In the genomic region with DNA sequence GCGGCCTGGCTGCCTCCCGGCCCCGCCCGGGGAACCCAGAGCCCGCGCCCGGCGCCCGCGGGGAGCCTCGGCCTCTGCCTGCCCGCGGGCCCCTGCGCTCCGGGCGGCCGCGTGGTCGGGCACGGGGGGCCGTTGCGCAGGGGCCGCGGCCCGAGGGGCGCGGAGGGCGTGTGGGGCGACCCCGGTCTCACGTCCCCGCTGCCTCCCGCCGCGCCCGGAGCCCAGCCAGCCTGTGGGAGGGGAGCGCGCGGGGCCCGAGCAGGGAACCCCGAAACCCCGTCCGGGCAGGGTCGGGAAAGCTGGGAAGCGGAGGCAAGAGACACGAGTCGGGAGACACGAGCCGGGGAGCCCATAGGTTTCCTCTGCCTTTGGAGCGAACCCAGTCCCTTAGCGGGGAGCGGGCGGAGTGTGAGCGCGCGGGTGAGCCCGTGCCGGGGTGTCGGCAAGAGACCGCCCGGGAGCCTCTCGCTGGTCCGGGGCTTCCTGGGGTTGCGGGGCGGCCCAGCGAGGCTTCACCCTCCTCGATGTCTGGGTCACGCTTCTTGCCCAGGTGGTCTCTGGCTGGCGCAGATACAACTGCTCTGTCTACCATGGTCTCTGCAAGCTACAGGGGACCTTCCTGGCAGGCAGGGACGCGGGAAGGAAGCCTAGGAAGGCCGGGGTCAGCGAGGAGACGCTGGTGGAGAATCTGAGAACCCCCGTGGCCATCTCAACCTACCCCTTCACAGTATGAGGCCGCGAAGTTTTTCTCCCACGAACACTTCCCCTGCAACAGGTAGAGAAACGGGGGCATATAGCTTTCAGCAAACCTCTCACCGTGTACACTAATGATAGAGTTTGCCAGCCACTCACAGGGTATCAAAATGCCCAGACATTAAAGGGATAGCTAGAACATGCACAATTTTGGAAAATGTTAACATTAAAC, we compare ENCODE assay signal across 7 cellular contexts. TPM values are rescaled to one million over a fixed set of nuclear protein-coding genes. Genes with fewer than 3 reads are reported as not detected.
DNase-seq lines count a peak whose midpoint lies in the region; ATAC-seq lines count a peak whose summit lies in the region.

No MANE protein-coding gene starts in this region.

- H3K4me3 ChIP-seq in right cardiac atrium (ENCODE audit: low read length), result peak overlapping the region; percentile 93
- peak overlapping the region; percentile 59 to 67 (median 60) for H3K4me3 ChIP-seq in skeletal muscle tissue (ENCODE audit: low read length in 3 of 3)

- H3K4me3 Mint-ChIP-seq in activated T-helper 2 cell treated with anti-CD3 and anti-CD28 coated beads, Interferon-gamma antibody, Interleukin-2, Interleukin-4, amounts not matched to agents 10 μg/mL and 5 μg/mL and 100 μg/mL, durations not matched to agents 14 hours and 24 hours and 36 hours (ENCODE audit: low read depth), result peak overlapping the region; percentile 50

- H3K36me3 Mint-ChIP-seq in activated T-helper 2 cell treated with anti-CD3 and anti-CD28 coated beads, Interferon-gamma antibody, Interleukin-2, Interleukin-4, amounts not matched to agents 10 μg/mL and 5 μg/mL and 100 μg/mL, durations not matched to agents 14 hours and 24 hours and 36 hours (ENCODE audit: low read depth), result no peaks in the 10 kb centered on the region

- peak overlapping the region; percentile 39 to 72 (median 64) for H3K9ac ChIP-seq in skeletal muscle tissue (ENCODE audit: low read depth in 1 of 3, low read length in 3 of 3)

- H3K27me3 ChIP-seq in right cardiac atrium (ENCODE audit: control insufficient read depth, insufficient read depth) (no peaks in the 10 kb centered on the region), skeletal muscle tissue (ENCODE audit: control insufficient read depth in 3 of 3, insufficient read depth in 3 of 3, low read length in 3 of 3) (peaks cover 2 to 29% (median 24%) of the 10 kb centered on the region in 3 donors)

- H3K4me1 ChIP-seq in right cardiac atrium (ENCODE audit: control insufficient read depth, insufficient read depth, low read length), result no peaks in the 10 kb centered on the region
- peaks cover 14 to 27% (median 23%) of the 10 kb centered on the region in 3 donors for H3K4me1 ChIP-seq in skeletal muscle tissue (ENCODE audit: control insufficient read depth in 3 of 3, insufficient read depth in 3 of 3, low read length in 3 of 3)

- intact Hi-C loops in activated T-helper 2 cell treated with anti-CD3 and anti-CD28 coated beads, Interferon-gamma antibody, Interleukin-2, Interleukin-4, amounts not matched to agents 10 μg/mL and 5 μg/mL and 100 μg/mL, durations not matched to agents 14 hours and 24 hours and 36 hours (cut with micrococcal nuclease), result loop anchor here (10.0 kb wide), 1 partner anchor 335 kb away; a partner anchor contains a TSS
- intact Hi-C loops in right cardiac atrium (cut with DNase I), result loop anchor here in 3 of 4 donors (2.0 to 5.0 kb wide), 2 partner anchors 87 to 88 kb away; no protein-coding TSS in a partner anchor

- no peaks in the 10 kb centered on the region for H3K9me3 ChIP-seq in right cardiac atrium (ENCODE audit: control insufficient read depth, low read length)
- H3K9me3 ChIP-seq in skeletal muscle tissue (ENCODE audit: control insufficient read depth in 3 of 3, low read length in 3 of 3), result no peaks in the 10 kb centered on the region

- ATAC-seq in GM18867 (IDR thresholded peaks at IDR 0.05; ENCODE audit: unreplicated experiment) (peak; percentile 16), HG03432 (IDR thresholded peaks at IDR 0.05; ENCODE audit: unreplicated experiment) (peak; percentile 6), right cardiac atrium (peak in 1 of 2 donors; percentile 18), GM18858 (IDR thresholded peaks at IDR 0.05; ENCODE audit: unreplicated experiment) (no peak), GM21360 (IDR thresholded peaks at IDR 0.05; ENCODE audit: unreplicated experiment) (no peak)

- H3K27me3 Mint-ChIP-seq in activated T-helper 2 cell treated with anti-CD3 and anti-CD28 coated beads, Interferon-gamma antibody, Interleukin-2, Interleukin-4, amounts not matched to agents 10 μg/mL and 5 μg/mL and 100 μg/mL, durations not matched to agents 14 hours and 24 hours and 36 hours (ENCODE audit: low read depth), result peaks cover 62% of the 10 kb centered on the region

- H3K27ac ChIP-seq in right cardiac atrium (ENCODE audit: low read length) (no peak overlapping the region), skeletal muscle tissue (ENCODE audit: low read depth, low read length) (no peak overlapping the region)

- no peak for DNase-seq in activated T-helper 2 cell treated with anti-CD3 and anti-CD28 coated beads, Interferon-gamma antibody, Interleukin-2, Interleukin-4, amounts not matched to agents 10 μg/mL and 5 μg/mL and 100 μg/mL, durations not matched to agents 14 hours and 24 hours and 36 hours (ENCODE audit: low spot score)
- peak; percentile 31 to 74 (median 70) for DNase-seq in right cardiac atrium

- peaks cover 0 to 4% (median 0%) of the 10 kb centered on the region in 3 donors for H3K36me3 ChIP-seq in skeletal muscle tissue (ENCODE audit: control insufficient read depth in 3 of 3, insufficient read depth in 3 of 3, low read length in 3 of 3)

- H3K27ac Mint-ChIP-seq in activated T-helper 2 cell treated with anti-CD3 and anti-CD28 coated beads, Interferon-gamma antibody, Interleukin-2, Interleukin-4, amounts not matched to agents 10 μg/mL and 5 μg/mL and 100 μg/mL, durations not matched to agents 14 hours and 24 hours and 36 hours, result no peak overlapping the region

- WGBS in right cardiac atrium, result 4% methylated on average over 80 of the region's 80 CpGs

- H3K9me3 Mint-ChIP-seq in activated T-helper 2 cell treated with anti-CD3 and anti-CD28 coated beads, Interferon-gamma antibody, Interleukin-2, Interleukin-4, amounts not matched to agents 10 μg/mL and 5 μg/mL and 100 μg/mL, durations not matched to agents 14 hours and 24 hours and 36 hours, result no peaks in the 10 kb centered on the region

- peaks cover 17% of the 10 kb centered on the region for H3K4me1 Mint-ChIP-seq in activated T-helper 2 cell treated with anti-CD3 and anti-CD28 coated beads, Interferon-gamma antibody, Interleukin-2, Interleukin-4, amounts not matched to agents 10 μg/mL and 5 μg/mL and 100 μg/mL, durations not matched to agents 14 hours and 24 hours and 36 hours (ENCODE audit: low read depth)

RNA-seq across cellular contexts. Expression of a gene that starts 0.6 kb away (rescaled TPM):
- 2.1 and 2.4 TPM in 2 replicates for total RNA-seq in activated T-helper 2 cell treated with anti-CD3 and anti-CD28 coated beads, Interferon-gamma antibody, Interleukin-2, Interleukin-4, amounts not matched to agents 10 μg/mL and 5 μg/mL and 100 μg/mL, durations not matched to agents 14 hours and 24 hours and 36 hours
- total RNA-seq in right cardiac atrium (1 to 10 TPM; 4.4 to 7.6 (median 6.2) TPM), skeletal muscle tissue (3.7 TPM)
- polyA plus RNA-seq in right cardiac atrium, result 2.9 TPM

RNA-seq across cellular contexts. Expression of a gene that starts 40.1 kb away (rescaled TPM):
- total RNA-seq in activated T-helper 2 cell treated with anti-CD3 and anti-CD28 coated beads, Interferon-gamma antibody, Interleukin-2, Interleukin-4, amounts not matched to agents 10 μg/mL and 5 μg/mL and 100 μg/mL, durations not matched to agents 14 hours and 24 hours and 36 hours, result not detected in 2 replicates
- total RNA-seq in right cardiac atrium (10 to 100 TPM in 1 of 4 donors, 1 to 10 TPM in 3; 8.4 to 10.3 (median 9.2) TPM), skeletal muscle tissue (15.7 TPM)
- 8.3 TPM for polyA plus RNA-seq in right cardiac atrium

Comparison
In these comparisons a context has a peak if more than half of its experiments do, and no peak if none do; other contexts are left out.
1. ATAC-seq: peak in GM18867 (single experiment) and HG03432 (single experiment); none in GM18858 (single experiment) and GM21360 (single experiment).